In genomic region chr5:44981708-44982107, GRCh38 we compare ENCODE assay signal across 28 cellular contexts.
"Had no signal": no experiment of that assay in that cellular context is flagged by ENCODE, and none has a peak within 500 bp of the region (broad histone marks: within the 10 kb centered on the region; RNA-seq: fewer than 3 reads in every experiment).

No MANE protein-coding gene starts in this region.

- DNase-seq: colonic mucosa; cortex of kidney; dermis blood vessel endothelial cell; dorsolateral prefrontal cortex; effector CD4-positive, alpha-beta T cell; effector CD8-positive, alpha-beta T cell; effector memory CD4-positive, alpha-beta T cell; effector memory CD8-positive, alpha-beta T cell; endodermal cell; erythroblast; esophagus squamous epithelium; foreskin fibroblast; foreskin keratinocyte; foreskin melanocyte; gastrocnemius medialis; glutamatergic neuron; head of caudate nucleus; heart left ventricle; heart right ventricle had no signal

- H3K9me3 ChIP-seq: colonic mucosa, gastrocnemius medialis had no signal

- H3K4me1 ChIP-seq: colonic mucosa, esophagus muscularis mucosa, esophagus squamous epithelium, foreskin keratinocyte, gastrocnemius medialis, gastroesophageal sphincter, heart left ventricle, heart right ventricle had no signal

- ATAC-seq: effector memory CD8-positive, alpha-beta T cell; esophagus mucosa; foreskin keratinocyte; gastrocnemius medialis; gastroesophageal sphincter; heart left ventricle; heart right ventricle had no signal

- H3K36me3 ChIP-seq: colonic mucosa, esophagus muscularis mucosa, esophagus squamous epithelium, gastrocnemius medialis, gastroesophageal sphincter, heart left ventricle, heart right ventricle had no signal

- H3K4me3 ChIP-seq: colonic mucosa, coronary artery, dorsolateral prefrontal cortex, esophagus muscularis mucosa, esophagus squamous epithelium, gastrocnemius medialis, gastroesophageal sphincter, heart left ventricle, heart right ventricle had no signal

- H3K27me3 ChIP-seq: colonic mucosa, dorsolateral prefrontal cortex, esophagus muscularis mucosa, esophagus squamous epithelium, foreskin keratinocyte, gastrocnemius medialis, gastroesophageal sphincter, heart left ventricle, heart right ventricle had no signal

- FAIRE-seq: colon, endometrium, endothelial cell of umbilical vein, frontal cortex had no signal

- H3K27ac ChIP-seq: colonic mucosa, coronary artery, dorsolateral prefrontal cortex, epithelial cell of prostate, esophagus muscularis mucosa, esophagus squamous epithelium, foreskin keratinocyte, gastrocnemius medialis, gastroesophageal sphincter, heart left ventricle, heart right ventricle had no signal
